9 cellular contexts compared by ENCODE assay signal in genomic region chr13:34748078-34748477, GRCh38.
DNase-seq lines count a peak whose midpoint lies in the region; ATAC-seq and TF ChIP-seq lines count a peak whose summit lies in the region.
"Had no signal": no experiment of that assay in that cellular context is flagged by ENCODE, and none has a peak within 500 bp of the region (broad histone marks: within the 10 kb centered on the region; RNA-seq: fewer than 3 reads in every experiment).

No MANE protein-coding gene starts in this region.

- intact Hi-C loops in activated CD4-positive, alpha-beta T cell treated with anti-CD3 and anti-CD28 coated beads for 36 hours (cut with DNase I, micrococcal nuclease): no loop called here
- intact Hi-C loops in Caco-2 (cut with micrococcal nuclease; ENCODE audit: unreplicated experiment): no loop called here

- DNase-seq in NCI-H446 treated with DMSO at 0.1 percent for 48 hours (lab: John Stamatoyannopoulos, UW) (peak; percentile 66), fibroblast of pulmonary artery (ENCODE audit: low read depth) (peak; percentile 99), pulmonary artery endothelial cell (ENCODE audit: low read depth, low spot score) (peak; percentile 62), GM13977 (ENCODE audit: low spot score) (no peak), Caco-2 (no peak)
- DNase-seq in activated CD4-positive, alpha-beta T cell treated with anti-CD3 and anti-CD28 coated beads for 36 hours: no peak
- no peak for DNase-seq in activated CD8-positive, alpha-beta memory T cell treated with anti-CD3 and anti-CD28 coated beads, Interleukin-2, amount 50 U/mL, for 4 hours
- DNase-seq: stimulated activated CD4-positive, alpha-beta T cell treated with anti-CD3 and anti-CD28 coated beads, Interleukin-1b, Interleukin-23, amount 100 ng/mL, for 48 hours had no signal

- no peaks in the 10 kb centered on the region for H3K4me1 ChIP-seq in Caco-2

- H3K27ac Mint-ChIP-seq in activated CD4-positive, alpha-beta T cell treated with anti-CD3 and anti-CD28 coated beads for 36 hours: no peak overlapping the region
- no peak overlapping the region for H3K27ac Mint-ChIP-seq in Caco-2 (ENCODE audit: unreplicated experiment)

- H3K4me3 ChIP-seq in fibroblast of pulmonary artery (replicated peaks; ENCODE audit: low read depth, low read length) (no peak overlapping the region), Caco-2 (ENCODE audit: low read depth, low read length) (no peak overlapping the region)

- H3K9me3 Mint-ChIP-seq in activated CD4-positive, alpha-beta T cell treated with anti-CD3 and anti-CD28 coated beads for 36 hours (ENCODE audit: low read depth): peaks cover 6% of the 10 kb centered on the region
- peaks cover 10% of the 10 kb centered on the region for H3K9me3 Mint-ChIP-seq in Caco-2 (ENCODE audit: unreplicated experiment)

- no peaks in the 10 kb centered on the region for H3K9me3 ChIP-seq in Caco-2

- H3K4me1 Mint-ChIP-seq in activated CD4-positive, alpha-beta T cell treated with anti-CD3 and anti-CD28 coated beads for 36 hours: no peaks in the 10 kb centered on the region
- no peaks in the 10 kb centered on the region for H3K4me1 Mint-ChIP-seq in Caco-2 (ENCODE audit: low read depth, unreplicated experiment)

- peaks cover 14% of the 10 kb centered on the region for H3K27me3 Mint-ChIP-seq in activated CD4-positive, alpha-beta T cell treated with anti-CD3 and anti-CD28 coated beads for 36 hours
- no peaks in the 10 kb centered on the region for H3K27me3 Mint-ChIP-seq in Caco-2 (ENCODE audit: insufficient read depth, unreplicated experiment)

- H3K36me3 Mint-ChIP-seq in activated CD4-positive, alpha-beta T cell treated with anti-CD3 and anti-CD28 coated beads for 36 hours (ENCODE audit: low read depth): no peaks in the 10 kb centered on the region
- no peaks in the 10 kb centered on the region for H3K36me3 Mint-ChIP-seq in Caco-2 (ENCODE audit: insufficient read depth, unreplicated experiment)

- POLR2A ChIA-PET in activated CD4-positive, alpha-beta T cell treated with anti-CD3 and anti-CD28 coated beads for 36 hours (lab: Charles Lee): no interaction called here
- POLR2A ChIA-PET in Caco-2 (lab: Charles Lee): no interaction called here

- CTCF ChIA-PET in activated CD4-positive, alpha-beta T cell treated with anti-CD3 and anti-CD28 coated beads for 36 hours (lab: Charles Lee): no interaction called here
- CTCF ChIA-PET in Caco-2 (lab: Charles Lee): no interaction called here

- H3K4me3 Mint-ChIP-seq in activated CD4-positive, alpha-beta T cell treated with anti-CD3 and anti-CD28 coated beads for 36 hours: no peak overlapping the region
- no peak overlapping the region for H3K4me3 Mint-ChIP-seq in Caco-2 (ENCODE audit: unreplicated experiment)

- TF ChIP-seq CTCF in fibroblast of pulmonary artery (IDR thresholded peaks at IDR 0.05; ENCODE audit: low read length, missing control alignments) (no peak), GM13977 (IDR thresholded peaks at IDR 0.05; ENCODE audit: extremely low read depth, insufficient read depth, missing control alignments) (no peak), Caco-2 (IDR thresholded peaks at IDR 0.05; ENCODE audit: insufficient read depth in 1 of 2, low read depth in 1 of 2, low read length in 1 of 2, severe bottlenecking in 1 of 2, unreplicated experiment in 1 of 2) (no peak)

- in situ Hi-C loops in GM13977 (cut with MboI; ENCODE audit: low pct_unique_long_range_greater_than_20kb, low sequenced_read_pairs, unreplicated experiment): no loop called here

- no peaks in the 10 kb centered on the region for H3K27me3 ChIP-seq in Caco-2 (replicated peaks; ENCODE audit: control insufficient read depth, insufficient read depth, low read length)

- H3K36me3 ChIP-seq in Caco-2 (ENCODE audit: control insufficient read depth, insufficient read depth, low read length): no peaks in the 10 kb centered on the region

- peak; percentile 35 for ATAC-seq in GM18873 (IDR thresholded peaks at IDR 0.05; ENCODE audit: low FRiP score, unreplicated experiment)
- ATAC-seq in activated CD4-positive, alpha-beta T cell treated with anti-CD3 and anti-CD28 coated beads for 36 hours: no peak

- BruUV-seq in Caco-2 (replicated peaks; lab: Mats Ljungman, UMichigan): no TSS peak

Comparison
In these comparisons a context has a peak if more than half of its experiments do, and no peak if none do; other contexts are left out.
1. DNase-seq: peak in NCI-H446 treated with DMSO at 0.1 percent for 48 hours (single experiment), fibroblast of pulmonary artery (single experiment) and pulmonary artery endothelial cell (single experiment); none in GM13977 (single experiment), activated CD4-positive, alpha-beta T cell treated with anti-CD3 and anti-CD28 coated beads for 36 hours (single experiment), Caco-2 (0 of 2) and activated CD8-positive, alpha-beta memory T cell treated with anti-CD3 and anti-CD28 coated beads, Interleukin-2, amount 50 U/mL, for 4 hours (single experiment).